ENCODE assay signal across 1 cellular context in the genomic region with DNA sequence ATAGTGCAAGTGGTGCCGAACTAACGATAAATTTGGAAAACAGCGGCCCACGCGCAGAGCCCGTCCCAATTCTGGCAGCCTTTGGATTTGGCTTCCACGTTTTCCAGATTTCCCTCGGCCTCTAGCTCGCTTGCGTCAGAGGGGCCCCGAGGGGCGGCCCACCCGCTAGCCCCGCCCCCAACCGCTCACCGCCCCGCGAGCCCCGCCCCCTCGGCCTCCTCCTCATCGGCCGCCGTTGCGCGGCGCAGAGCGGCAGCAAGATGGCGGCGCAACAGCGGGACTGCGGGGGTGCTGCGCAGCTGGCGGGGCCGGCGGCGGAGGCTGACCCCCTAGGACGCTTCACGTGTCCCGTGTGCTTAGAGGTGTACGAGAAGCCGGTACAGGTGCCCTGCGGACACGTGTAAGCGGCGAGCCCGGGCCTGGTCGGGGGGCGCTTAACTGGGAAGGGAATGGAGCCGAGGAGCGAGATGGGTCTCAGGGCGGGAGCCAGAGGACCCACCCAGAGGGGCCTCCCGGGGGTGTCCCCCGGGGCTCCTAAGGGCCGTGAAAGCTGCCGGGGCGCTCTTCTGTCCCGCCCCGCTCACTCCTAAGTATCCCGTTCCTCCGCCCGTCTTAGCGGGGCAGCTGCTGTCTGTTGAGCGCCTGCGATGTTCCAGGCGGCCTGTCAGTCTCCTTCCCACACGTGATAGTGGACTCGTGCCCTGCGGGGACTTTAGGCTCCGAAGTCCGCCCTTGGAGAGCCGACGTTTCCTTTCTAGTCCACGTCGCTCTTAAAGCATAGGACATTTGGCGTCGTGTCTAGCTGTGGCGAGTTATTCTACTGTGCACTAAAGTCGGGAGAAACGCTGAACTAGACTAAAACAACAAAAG.
TF ChIP-seq lines count a peak whose summit lies in the region.

RNF114 (plus strand) TSS at position 245 of the 870 bp plus-strand sequence; CDS start at position 261, 16 bp downstream.

TF ChIP-seq in HepG2, 621 proteins besides CTCF, POLR2A, EP300 and RAD21 (continued from another document and continues in another):
- TF ChIP-seq, protein P1, sequence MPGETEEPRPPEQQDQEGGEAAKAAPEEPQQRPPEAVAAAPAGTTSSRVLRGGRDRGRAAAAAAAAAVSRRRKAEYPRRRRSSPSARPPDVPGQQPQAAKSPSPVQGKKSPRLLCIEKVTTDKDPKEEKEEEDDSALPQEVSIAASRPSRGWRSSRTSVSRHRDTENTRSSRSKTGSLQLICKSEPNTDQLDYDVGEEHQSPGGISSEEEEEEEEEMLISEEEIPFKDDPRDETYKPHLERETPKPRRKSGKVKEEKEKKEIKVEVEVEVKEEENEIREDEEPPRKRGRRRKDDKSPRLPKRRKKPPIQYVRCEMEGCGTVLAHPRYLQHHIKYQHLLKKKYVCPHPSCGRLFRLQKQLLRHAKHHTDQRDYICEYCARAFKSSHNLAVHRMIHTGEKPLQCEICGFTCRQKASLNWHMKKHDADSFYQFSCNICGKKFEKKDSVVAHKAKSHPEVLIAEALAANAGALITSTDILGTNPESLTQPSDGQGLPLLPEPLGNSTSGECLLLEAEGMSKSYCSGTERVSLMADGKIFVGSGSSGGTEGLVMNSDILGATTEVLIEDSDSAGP (CRISPR knock-in tag; IDR thresholded peaks at IDR 0.05; ENCODE audit: borderline replicate concordance): peak; percentile 82
- TF ChIP-seq ZNF780A (CRISPR knock-in tag; IDR thresholded peaks at IDR 0.05): peak; percentile 90
- TF ChIP-seq, protein P2, sequence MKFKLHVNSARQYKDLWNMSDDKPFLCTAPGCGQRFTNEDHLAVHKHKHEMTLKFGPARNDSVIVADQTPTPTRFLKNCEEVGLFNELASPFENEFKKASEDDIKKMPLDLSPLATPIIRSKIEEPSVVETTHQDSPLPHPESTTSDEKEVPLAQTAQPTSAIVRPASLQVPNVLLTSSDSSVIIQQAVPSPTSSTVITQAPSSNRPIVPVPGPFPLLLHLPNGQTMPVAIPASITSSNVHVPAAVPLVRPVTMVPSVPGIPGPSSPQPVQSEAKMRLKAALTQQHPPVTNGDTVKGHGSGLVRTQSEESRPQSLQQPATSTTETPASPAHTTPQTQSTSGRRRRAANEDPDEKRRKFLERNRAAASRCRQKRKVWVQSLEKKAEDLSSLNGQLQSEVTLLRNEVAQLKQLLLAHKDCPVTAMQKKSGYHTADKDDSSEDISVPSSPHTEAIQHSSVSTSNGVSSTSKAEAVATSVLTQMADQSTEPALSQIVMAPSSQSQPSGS (CRISPR knock-in tag; IDR thresholded peaks at IDR 0.05): peak; percentile 77
- TF ChIP-seq RXRA (CRISPR knock-in tag; IDR thresholded peaks at IDR 0.05): peak; percentile 66
- TF ChIP-seq, protein P3, sequence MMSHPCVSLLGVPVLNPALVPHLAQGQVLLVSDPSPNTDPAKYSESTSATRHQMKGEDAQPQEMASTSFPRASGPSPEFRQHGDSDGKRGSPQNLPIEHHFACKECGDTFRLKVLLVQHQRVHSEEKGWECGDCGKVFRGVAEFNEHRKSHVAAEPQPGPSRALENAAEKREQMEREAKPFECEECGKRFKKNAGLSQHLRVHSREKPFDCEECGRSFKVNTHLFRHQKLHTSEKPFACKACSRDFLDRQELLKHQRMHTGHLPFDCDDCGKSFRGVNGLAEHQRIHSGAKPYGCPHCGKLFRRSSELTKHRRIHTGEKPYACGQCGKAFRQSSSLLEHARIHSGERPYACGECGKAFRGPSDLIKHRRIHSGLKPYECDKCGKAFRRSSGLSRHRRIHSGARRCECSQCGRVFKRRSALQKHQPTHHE (CRISPR knock-in tag; IDR thresholded peaks at IDR 0.05; ENCODE audit: borderline replicate concordance): no peak
- TF ChIP-seq, protein P4, sequence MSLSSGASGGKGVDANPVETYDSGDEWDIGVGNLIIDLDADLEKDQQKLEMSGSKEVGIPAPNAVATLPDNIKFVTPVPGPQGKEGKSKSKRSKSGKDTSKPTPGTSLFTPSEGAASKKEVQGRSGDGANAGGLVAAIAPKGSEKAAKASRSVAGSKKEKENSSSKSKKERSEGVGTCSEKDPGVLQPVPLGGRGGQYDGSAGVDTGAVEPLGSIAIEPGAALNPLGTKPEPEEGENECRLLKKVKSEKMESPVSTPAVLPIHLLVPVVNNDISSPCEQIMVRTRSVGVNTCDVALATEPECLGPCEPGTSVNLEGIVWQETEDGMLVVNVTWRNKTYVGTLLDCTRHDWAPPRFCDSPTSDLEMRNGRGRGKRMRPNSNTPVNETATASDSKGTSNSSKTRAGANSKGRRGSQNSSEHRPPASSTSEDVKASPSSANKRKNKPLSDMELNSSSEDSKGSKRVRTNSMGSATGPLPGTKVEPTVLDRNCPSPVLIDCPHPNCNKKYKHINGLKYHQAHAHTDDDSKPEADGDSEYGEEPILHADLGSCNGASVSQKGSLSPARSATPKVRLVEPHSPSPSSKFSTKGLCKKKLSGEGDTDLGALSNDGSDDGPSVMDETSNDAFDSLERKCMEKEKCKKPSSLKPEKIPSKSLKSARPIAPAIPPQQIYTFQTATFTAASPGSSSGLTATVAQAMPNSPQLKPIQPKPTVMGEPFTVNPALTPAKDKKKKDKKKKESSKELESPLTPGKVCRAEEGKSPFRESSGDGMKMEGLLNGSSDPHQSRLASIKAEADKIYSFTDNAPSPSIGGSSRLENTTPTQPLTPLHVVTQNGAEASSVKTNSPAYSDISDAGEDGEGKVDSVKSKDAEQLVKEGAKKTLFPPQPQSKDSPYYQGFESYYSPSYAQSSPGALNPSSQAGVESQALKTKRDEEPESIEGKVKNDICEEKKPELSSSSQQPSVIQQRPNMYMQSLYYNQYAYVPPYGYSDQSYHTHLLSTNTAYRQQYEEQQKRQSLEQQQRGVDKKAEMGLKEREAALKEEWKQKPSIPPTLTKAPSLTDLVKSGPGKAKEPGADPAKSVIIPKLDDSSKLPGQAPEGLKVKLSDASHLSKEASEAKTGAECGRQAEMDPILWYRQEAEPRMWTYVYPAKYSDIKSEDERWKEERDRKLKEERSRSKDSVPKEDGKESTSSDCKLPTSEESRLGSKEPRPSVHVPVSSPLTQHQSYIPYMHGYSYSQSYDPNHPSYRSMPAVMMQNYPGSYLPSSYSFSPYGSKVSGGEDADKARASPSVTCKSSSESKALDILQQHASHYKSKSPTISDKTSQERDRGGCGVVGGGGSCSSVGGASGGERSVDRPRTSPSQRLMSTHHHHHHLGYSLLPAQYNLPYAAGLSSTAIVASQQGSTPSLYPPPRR (CRISPR knock-in tag; IDR thresholded peaks at IDR 0.05; ENCODE audit: borderline replicate concordance): 0 out of 2 replicates have a peak, but pooled peaks have one; percentile 18
- TF ChIP-seq ZBED4 (CRISPR knock-in tag; IDR thresholded peaks at IDR 0.05; ENCODE audit: borderline replicate concordance): peak; percentile 65; the same call in 1 of the 2 replicates
- TF ChIP-seq SIN3A (IDR thresholded peaks at IDR 0.05; ENCODE audit: borderline replicate concordance, low read depth, low read length): peak; percentile 78; the same call in 1 of the 2 replicates
- no peak for TF ChIP-seq ZNF496 (CRISPR knock-in tag; IDR thresholded peaks at IDR 0.05; ENCODE audit: insufficient replicate concordance)
- TF ChIP-seq RBM39 (IDR thresholded peaks at IDR 0.05; ENCODE audit: low read depth, low read length, poor library complexity, severe bottlenecking): peak; percentile 80
- TF ChIP-seq MAFG (CRISPR knock-in tag; IDR thresholded peaks at IDR 0.05): no peak
- TF ChIP-seq MED8 (CRISPR knock-in tag; IDR thresholded peaks at IDR 0.05; ENCODE audit: insufficient replicate concordance): peak; percentile 69
- TF ChIP-seq, protein P5, sequence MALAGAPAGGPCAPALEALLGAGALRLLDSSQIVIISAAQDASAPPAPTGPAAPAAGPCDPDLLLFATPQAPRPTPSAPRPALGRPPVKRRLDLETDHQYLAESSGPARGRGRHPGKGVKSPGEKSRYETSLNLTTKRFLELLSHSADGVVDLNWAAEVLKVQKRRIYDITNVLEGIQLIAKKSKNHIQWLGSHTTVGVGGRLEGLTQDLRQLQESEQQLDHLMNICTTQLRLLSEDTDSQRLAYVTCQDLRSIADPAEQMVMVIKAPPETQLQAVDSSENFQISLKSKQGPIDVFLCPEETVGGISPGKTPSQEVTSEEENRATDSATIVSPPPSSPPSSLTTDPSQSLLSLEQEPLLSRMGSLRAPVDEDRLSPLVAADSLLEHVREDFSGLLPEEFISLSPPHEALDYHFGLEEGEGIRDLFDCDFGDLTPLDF (CRISPR knock-in tag; IDR thresholded peaks at IDR 0.05): 0 out of 2 replicates have a peak, but pooled peaks have one; percentile 19
- TF ChIP-seq, protein P6, sequence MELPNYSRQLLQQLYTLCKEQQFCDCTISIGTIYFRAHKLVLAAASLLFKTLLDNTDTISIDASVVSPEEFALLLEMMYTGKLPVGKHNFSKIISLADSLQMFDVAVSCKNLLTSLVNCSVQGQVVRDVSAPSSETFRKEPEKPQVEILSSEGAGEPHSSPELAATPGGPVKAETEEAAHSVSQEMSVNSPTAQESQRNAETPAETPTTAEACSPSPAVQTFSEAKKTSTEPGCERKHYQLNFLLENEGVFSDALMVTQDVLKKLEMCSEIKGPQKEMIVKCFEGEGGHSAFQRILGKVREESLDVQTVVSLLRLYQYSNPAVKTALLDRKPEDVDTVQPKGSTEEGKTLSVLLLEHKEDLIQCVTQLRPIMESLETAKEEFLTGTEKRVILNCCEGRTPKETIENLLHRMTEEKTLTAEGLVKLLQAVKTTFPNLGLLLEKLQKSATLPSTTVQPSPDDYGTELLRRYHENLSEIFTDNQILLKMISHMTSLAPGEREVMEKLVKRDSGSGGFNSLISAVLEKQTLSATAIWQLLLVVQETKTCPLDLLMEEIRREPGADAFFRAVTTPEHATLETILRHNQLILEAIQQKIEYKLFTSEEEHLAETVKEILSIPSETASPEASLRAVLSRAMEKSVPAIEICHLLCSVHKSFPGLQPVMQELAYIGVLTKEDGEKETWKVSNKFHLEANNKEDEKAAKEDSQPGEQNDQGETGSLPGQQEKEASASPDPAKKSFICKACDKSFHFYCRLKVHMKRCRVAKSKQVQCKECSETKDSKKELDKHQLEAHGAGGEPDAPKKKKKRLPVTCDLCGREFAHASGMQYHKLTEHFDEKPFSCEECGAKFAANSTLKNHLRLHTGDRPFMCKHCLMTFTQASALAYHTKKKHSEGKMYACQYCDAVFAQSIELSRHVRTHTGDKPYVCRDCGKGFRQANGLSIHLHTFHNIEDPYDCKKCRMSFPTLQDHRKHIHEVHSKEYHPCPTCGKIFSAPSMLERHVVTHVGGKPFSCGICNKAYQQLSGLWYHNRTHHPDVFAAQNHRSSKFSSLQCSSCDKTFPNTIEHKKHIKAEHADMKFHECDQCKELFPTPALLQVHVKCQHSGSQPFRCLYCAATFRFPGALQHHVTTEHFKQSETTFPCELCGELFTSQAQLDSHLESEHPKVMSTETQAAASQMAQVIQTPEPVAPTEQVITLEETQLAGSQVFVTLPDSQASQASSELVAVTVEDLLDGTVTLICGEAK (IDR thresholded peaks at IDR 0.05): no peak
- TF ChIP-seq, protein P6 (CRISPR knock-in tag; IDR thresholded peaks at IDR 0.05): peak; percentile 23; the same call in 1 of the 2 replicates
- TF ChIP-seq AHR (CRISPR knock-in tag; IDR thresholded peaks at IDR 0.05): peak; percentile 18; the same call in 1 of the 2 replicates
- no peak; the same call in 1 of the 2 replicates for TF ChIP-seq BCL6 (CRISPR knock-in tag; IDR thresholded peaks at IDR 0.05)
- TF ChIP-seq THAP7 (CRISPR knock-in tag; IDR thresholded peaks at IDR 0.05): no peak
- TF ChIP-seq TGIF2 (CRISPR knock-in tag; IDR thresholded peaks at IDR 0.05): peak; percentile 40; the same call in 1 of the 2 replicates
- TF ChIP-seq JDP2 (CRISPR knock-in tag; IDR thresholded peaks at IDR 0.05; ENCODE audit: borderline replicate concordance): no peak; the same call in 1 of the 2 replicates
